In the genomic region with DNA sequence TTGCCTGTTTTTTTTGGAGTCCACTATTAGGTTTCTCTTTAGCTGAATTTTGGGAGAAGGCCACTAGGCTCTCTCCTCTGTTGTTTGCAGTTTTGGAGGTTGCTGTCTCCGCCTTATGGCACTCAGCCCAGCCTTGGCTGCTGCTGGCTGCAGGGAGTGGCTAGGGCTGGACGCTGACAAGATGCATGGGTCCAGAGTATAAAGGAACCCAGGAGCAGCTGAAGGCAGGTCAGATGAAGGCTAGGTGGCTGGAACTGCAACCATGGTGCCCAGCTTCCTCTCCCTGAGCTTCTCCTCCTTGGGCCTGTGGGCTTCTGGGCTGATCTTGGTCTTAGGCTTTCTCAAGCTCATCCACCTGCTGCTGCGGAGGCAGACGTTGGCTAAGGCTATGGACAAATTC, we compare ENCODE assay signal across 21 cellular contexts. TPM values are rescaled to one million over a fixed set of nuclear protein-coding genes. Genes with fewer than 3 reads are reported as not detected.
DNase-seq lines count a peak whose midpoint lies in the region; ATAC-seq and TF ChIP-seq lines count a peak whose summit lies in the region.
"Had no signal": no experiment of that assay in that cellular context is flagged by ENCODE, and none has a peak within 500 bp of the region (broad histone marks: within the 10 kb centered on the region; RNA-seq: fewer than 3 reads in every experiment).

A gene (plus strand): TSS at position 227 of the 400 bp plus-strand sequence. CDS start 36 bp downstream, at position 263.

- peaks cover 4 to 12% (median 8%) of the 10 kb centered on the region in 4 donors for H3K4me1 ChIP-seq in esophagus muscularis mucosa
- H3K4me1 ChIP-seq in lung (ENCODE audit: control insufficient read depth in 2 of 2, insufficient read depth in 2 of 2, low read length in 2 of 2): peaks cover 0 to 7% of the 10 kb centered on the region in 2 donors
- no peaks in the 10 kb centered on the region for H3K4me1 ChIP-seq in thymus (ENCODE audit: control insufficient read depth, insufficient read depth, low read length)

- ATAC-seq in lung (ENCODE audit: insufficient read depth, low FRiP score) (peak; percentile 80), HG03354 (IDR thresholded peaks at IDR 0.05; ENCODE audit: poor library complexity, severe bottlenecking, unreplicated experiment) (no peak)
- ATAC-seq: activated T-helper 17 cell treated with anti-CD3 and anti-CD28 coated beads, Interleukin-2, amount 50 U/mL, for 72 hours; GM12878 had no signal

- H3K27ac ChIP-seq in esophagus muscularis mucosa (replicated peaks in 1 of 4) (peak within 1 kb of the TSS; percentile 47 to 60 (median 56)), lung (ENCODE audit: low read depth in 1 of 2, low read length in 1 of 2) (peak within 1 kb of the TSS in 1 of 2 donors; percentile 92), thymus (ENCODE audit: low read depth) (no peak within 1 kb of the TSS)
- H3K27ac ChIP-seq: dorsolateral prefrontal cortex, WERI-Rb-1 had no signal

- H3K4me3 ChIP-seq in esophagus muscularis mucosa (peak within 1 kb of the TSS; percentile 32 to 58 (median 44)), lung (peak within 1 kb of the TSS; percentile 18), thymus (ENCODE audit: low read length) (no peak within 1 kb of the TSS)
- H3K4me3 ChIP-seq: dorsolateral prefrontal cortex, GM12878, smooth muscle cell had no signal

- peak; percentile 17 for TF ChIP-seq POLR2A in esophagus muscularis mucosa (IDR thresholded peaks at IDR 0.05; ENCODE audit: low read depth)

- DNase-seq in NCI-H2029 (lab: John Stamatoyannopoulos, UW) (peak; percentile 24), esophagus muscularis mucosa (ENCODE audit: extremely low spot score) (peak; percentile 95), lung (ENCODE audit: low spot score) (peak; percentile 85), HPDE6-E6E7 (ENCODE audit: extremely low spot score) (no peak)
- DNase-seq in central memory CD4-positive, alpha-beta T cell: no peak
- no peak for DNase-seq in activated naive CD4-positive, alpha-beta T cell treated with anti-CD3 and anti-CD28 coated beads for 36 hours
- DNase-seq: dorsolateral prefrontal cortex; HFFc6; NCI-H1694 treated with DMSO at 0.1 percent for 48 hours; NCI-H526; stimulated activated naive CD4-positive, alpha-beta T cell treated with Interleukin-2 at 50 U/mL for 16 hours; WERI-Rb-1 had no signal

- CTCF ChIA-PET in activated naive CD4-positive, alpha-beta T cell treated with anti-CD3 and anti-CD28 coated beads for 36 hours (lab: Charles Lee): no interaction called here

- intact Hi-C loops in esophagus muscularis mucosa (cut with DNase I): no loop called here
- intact Hi-C loops in activated naive CD4-positive, alpha-beta T cell treated with anti-CD3 and anti-CD28 coated beads for 36 hours (cut with micrococcal nuclease): no loop called here

- H3K4me1 Mint-ChIP-seq in activated naive CD4-positive, alpha-beta T cell treated with anti-CD3 and anti-CD28 coated beads for 36 hours (ENCODE audit: low read depth): no peaks in the 10 kb centered on the region
- H3K4me1 Mint-ChIP-seq: activated T-helper 17 cell treated with anti-CD3 and anti-CD28 coated beads, Interleukin-2, amount 50 U/mL, for 72 hours; mesothelial cell of epicardium had no signal

- H3K27ac Mint-ChIP-seq in activated naive CD4-positive, alpha-beta T cell treated with anti-CD3 and anti-CD28 coated beads for 36 hours: no peak within 1 kb of the TSS
- H3K27ac Mint-ChIP-seq: activated T-helper 17 cell treated with anti-CD3 and anti-CD28 coated beads, Interleukin-2, amount 50 U/mL, for 72 hours; HFFc6; mesothelial cell of epicardium had no signal

- H3K36me3 Mint-ChIP-seq in activated naive CD4-positive, alpha-beta T cell treated with anti-CD3 and anti-CD28 coated beads for 36 hours (ENCODE audit: low read depth): no peaks in the 10 kb centered on the region
- H3K36me3 Mint-ChIP-seq: mesothelial cell of epicardium had no signal

- no peak for TF ChIP-seq EP300 in esophagus muscularis mucosa (IDR thresholded peaks at IDR 0.05)

- H3K4me3 Mint-ChIP-seq in activated naive CD4-positive, alpha-beta T cell treated with anti-CD3 and anti-CD28 coated beads for 36 hours: no peak within 1 kb of the TSS
- H3K4me3 Mint-ChIP-seq: activated T-helper 17 cell treated with anti-CD3 and anti-CD28 coated beads, Interleukin-2, amount 50 U/mL, for 72 hours; HFFc6; mesothelial cell of epicardium had no signal

- H3K27me3 ChIP-seq in esophagus muscularis mucosa (no peaks in the 10 kb centered on the region), lung (ENCODE audit: control insufficient read depth, insufficient read depth) (no peaks in the 10 kb centered on the region), thymus (ENCODE audit: control insufficient read depth, insufficient read depth) (no peaks in the 10 kb centered on the region)

- H3K9me3 Mint-ChIP-seq in activated naive CD4-positive, alpha-beta T cell treated with anti-CD3 and anti-CD28 coated beads for 36 hours: no peaks in the 10 kb centered on the region
- H3K9me3 Mint-ChIP-seq: activated T-helper 17 cell treated with anti-CD3 and anti-CD28 coated beads, Interleukin-2, amount 50 U/mL, for 72 hours had no signal

- TF ChIP-seq CTCF in esophagus muscularis mucosa (IDR thresholded peaks at IDR 0.05) (no peak), lung (IDR thresholded peaks at IDR 0.05; ENCODE audit: control extremely low read depth, extremely low read depth) (no peak)

- H3K9me3 ChIP-seq in esophagus muscularis mucosa (no peaks in the 10 kb centered on the region), lung (ENCODE audit: control insufficient read depth in 2 of 2, insufficient read depth in 1 of 2, low read length in 1 of 2) (no peaks in the 10 kb centered on the region), thymus (ENCODE audit: control insufficient read depth) (no peaks in the 10 kb centered on the region)

- WGBS in esophagus muscularis mucosa: 62% methylated on average over 4 of the region's 4 CpGs
- WGBS in lung, 2 donors: 57 to 67% methylated on average over 4 of the region's 4 CpGs
- WGBS in thymus: 95% methylated on average over 4 of the region's 4 CpGs

- H3K27me3 Mint-ChIP-seq in activated naive CD4-positive, alpha-beta T cell treated with anti-CD3 and anti-CD28 coated beads for 36 hours (ENCODE audit: low read depth): peaks cover 20% of the 10 kb centered on the region

- H3K36me3 ChIP-seq in esophagus muscularis mucosa (no peaks in the 10 kb centered on the region), lung (ENCODE audit: control insufficient read depth in 2 of 2, insufficient read depth in 2 of 2, low read length in 2 of 2) (no peaks in the 10 kb centered on the region), thymus (ENCODE audit: control insufficient read depth, insufficient read depth) (no peaks in the 10 kb centered on the region)
- H3K36me3 ChIP-seq: WERI-Rb-1 had no signal

RNA-seq across cellular contexts. Expression of the gene that starts here (rescaled TPM):
- 100 to 1,000 TPM in 2 of 4 donors, 10 to 100 TPM in 2; 41.1 to 150 (median 113) TPM for total RNA-seq in esophagus muscularis mucosa
- 100 to 1,000 TPM in 1 of 2 donors, 10 to 100 TPM in 1; 75.7 to 164 TPM for total RNA-seq in lung
- 100 to 1,000 TPM; 150 to 180 TPM for polyA plus RNA-seq in lung
- polyA plus RNA-seq in thymus: 26.5 TPM
- total RNA-seq in activated naive CD4-positive, alpha-beta T cell treated with anti-CD3 and anti-CD28 coated beads for 36 hours: not detected
- total RNA-seq: astrocyte, HFFc6, LHCN-M2, smooth muscle cell had no signal
- polyA plus RNA-seq: AG04450, GM12878, smooth muscle cell had no signal

Comparison
In these comparisons a context has a peak if more than half of its experiments do, and no peak if none do; other contexts are left out.
1. RNA of the gene that starts here (total RNA-seq): 75.7 to 164 TPM in lung and 41.1 to 150 TPM in esophagus muscularis mucosa; not detected in activated naive CD4-positive, alpha-beta T cell treated with anti-CD3 and anti-CD28 coated beads for 36 hours; every median in the first group is over 10 times any median in the second.
2. DNase-seq: peak in NCI-H2029 (single experiment), esophagus muscularis mucosa (single experiment) and lung (single experiment); none in central memory CD4-positive, alpha-beta T cell (single experiment), HPDE6-E6E7 (single experiment) and activated naive CD4-positive, alpha-beta T cell treated with anti-CD3 and anti-CD28 coated beads for 36 hours (single experiment).